ENCODE assay signal across 12 cellular contexts in genomic region chr2:44579837-44580230, GRCh38.
DNase-seq lines count a peak whose midpoint lies in the region; ATAC-seq and TF ChIP-seq lines count a peak whose summit lies in the region.
"Had no signal": no experiment of that assay in that cellular context is flagged by ENCODE, and none has a peak within 500 bp of the region (broad histone marks: within the 10 kb centered on the region; RNA-seq: fewer than 3 reads in every experiment).

No MANE protein-coding gene starts in this region.

- H3K4me3 ChIP-seq in breast epithelium (no peak overlapping the region), RWPE2 (ENCODE audit: severe bottlenecking) (no peak overlapping the region), Peyer's patch (no peak overlapping the region)

- H3K9me3 Mint-ChIP-seq in MCF 10A (ENCODE audit: unreplicated experiment): no peaks in the 10 kb centered on the region
- no peaks in the 10 kb centered on the region for H3K9me3 Mint-ChIP-seq in stimulated activated naive CD8-positive, alpha-beta T cell treated with anti-CD3 and anti-CD28 coated beads, Interleukin-15, amount 100 ng/mL, for 72 hours
- H3K9me3 Mint-ChIP-seq: CD4-positive, alpha-beta T cell had no signal

- H3K4me1 Mint-ChIP-seq in MCF 10A (ENCODE audit: insufficient read depth, unreplicated experiment): peaks cover 46% of the 10 kb centered on the region
- peaks cover 53% of the 10 kb centered on the region for H3K4me1 Mint-ChIP-seq in stimulated activated naive CD8-positive, alpha-beta T cell treated with anti-CD3 and anti-CD28 coated beads, Interleukin-15, amount 100 ng/mL, for 72 hours

- ATAC-seq in RWPE2 (ENCODE audit: low read depth) (no peak), GM18511 (IDR thresholded peaks at IDR 0.05; ENCODE audit: unreplicated experiment) (no peak)
- ATAC-seq in stimulated activated naive CD8-positive, alpha-beta T cell treated with anti-CD3 and anti-CD28 coated beads, Interleukin-15, amount 100 ng/mL, for 72 hours: no peak

- no peaks in the 10 kb centered on the region for H3K4me1 ChIP-seq in breast epithelium
- peaks cover 35% of the 10 kb centered on the region for H3K4me1 ChIP-seq in RWPE2 (ENCODE audit: insufficient read depth, poor library complexity, severe bottlenecking)
- no peaks in the 10 kb centered on the region for H3K4me1 ChIP-seq in Peyer's patch

- H3K27ac ChIP-seq in breast epithelium (no peak overlapping the region), RWPE2 (ENCODE audit: poor library complexity, severe bottlenecking) (peak overlapping the region; percentile 87), Peyer's patch (no peak overlapping the region)

- DNase-seq in MCF 10A (ENCODE audit: unreplicated experiment): no peak
- DNase-seq in breast epithelium (ENCODE audit: low spot score in 2 of 2): no peak
- no peak for DNase-seq in RWPE2 (ENCODE audit: low spot score)
- DNase-seq in head of caudate nucleus: peak in 25 of 42 donors; percentile 2 to 57 (median 33)
- DNase-seq in stimulated activated naive CD8-positive, alpha-beta T cell treated with anti-CD3 and anti-CD28 coated beads, Interleukin-15, amount 100 ng/mL, for 72 hours: no peak
- DNase-seq in stimulated activated naive CD4-positive, alpha-beta T cell treated with Interleukin-2 at 50 U/mL for 16 hours (lab: John Stamatoyannopoulos, UW): no peak
- no peak for DNase-seq in Peyer's patch
- DNase-seq: AML-193; CD4-positive, alpha-beta T cell; DMS79; Right ventricle myocardium superior had no signal

- H3K9me3 ChIP-seq in breast epithelium (no peaks in the 10 kb centered on the region), RWPE2 (ENCODE audit: severe bottlenecking) (no peaks in the 10 kb centered on the region), Peyer's patch (no peaks in the 10 kb centered on the region)

- intact Hi-C loops in MCF 10A (cut with micrococcal nuclease) (loop anchor here (2.0 kb wide), 1 partner anchor 51 kb away; no protein-coding TSS in a partner anchor), breast epithelium (cut with DNase I; ENCODE audit: low total_unique reads) (no loop called here), head of caudate nucleus (cut with DNase I) (no loop called here)

- H3K36me3 ChIP-seq in breast epithelium (no peaks in the 10 kb centered on the region), RWPE2 (ENCODE audit: low read depth) (no peaks in the 10 kb centered on the region), Peyer's patch (no peaks in the 10 kb centered on the region)

- POLR2A ChIA-PET in MCF 10A (lab: Yijun Ruan, JAX): interaction anchor here (1.1 to 2.5 kb wide), 6 partner anchors 9 to 30 kb away, joined by 3 to 15 read pairs (median 8); no protein-coding TSS in a partner anchor

- H3K27ac Mint-ChIP-seq in MCF 10A (ENCODE audit: low read depth, unreplicated experiment): no peak overlapping the region
- H3K27ac Mint-ChIP-seq in stimulated activated naive CD8-positive, alpha-beta T cell treated with anti-CD3 and anti-CD28 coated beads, Interleukin-15, amount 100 ng/mL, for 72 hours: no peak overlapping the region
- H3K27ac Mint-ChIP-seq: CD4-positive, alpha-beta T cell had no signal

- CTCF ChIA-PET in MCF 10A (lab: Yijun Ruan, JAX): interaction anchor here (0.6 to 1.5 kb wide), 7 partner anchors 100 to 491 kb away, joined by 3 to 12 read pairs (median 3); no protein-coding TSS in a partner anchor

- no peaks in the 10 kb centered on the region for H3K36me3 Mint-ChIP-seq in MCF 10A (ENCODE audit: insufficient read depth, unreplicated experiment)

- H3K27me3 Mint-ChIP-seq in MCF 10A (ENCODE audit: insufficient read depth, unreplicated experiment): no peaks in the 10 kb centered on the region
- no peaks in the 10 kb centered on the region for H3K27me3 Mint-ChIP-seq in stimulated activated naive CD8-positive, alpha-beta T cell treated with anti-CD3 and anti-CD28 coated beads, Interleukin-15, amount 100 ng/mL, for 72 hours
- H3K27me3 Mint-ChIP-seq: CD4-positive, alpha-beta T cell had no signal

- BruUV-seq in MCF 10A (replicated peaks; lab: Mats Ljungman, UMichigan): no TSS peak

- no peak for TF ChIP-seq CTCF in MCF 10A (IDR thresholded peaks at IDR 0.05; ENCODE audit: unreplicated experiment)
- TF ChIP-seq CTCF in breast epithelium (IDR thresholded peaks at IDR 0.05): no peak
- TF ChIP-seq CTCF in RWPE2 (IDR thresholded peaks at IDR 0.05; ENCODE audit: poor library complexity, severe bottlenecking): no peak
- TF ChIP-seq CTCF in Peyer's patch (IDR thresholded peaks at IDR 0.05): no peak

- H3K27me3 ChIP-seq in breast epithelium (no peaks in the 10 kb centered on the region), RWPE2 (ENCODE audit: insufficient read depth, poor library complexity, severe bottlenecking) (no peaks in the 10 kb centered on the region), Peyer's patch (no peaks in the 10 kb centered on the region)

- peak overlapping the region; percentile 63 for H3K4me3 Mint-ChIP-seq in MCF 10A (ENCODE audit: unreplicated experiment)
- H3K4me3 Mint-ChIP-seq in stimulated activated naive CD8-positive, alpha-beta T cell treated with anti-CD3 and anti-CD28 coated beads, Interleukin-15, amount 100 ng/mL, for 72 hours: peak overlapping the region; percentile 74 to 78
- H3K4me3 Mint-ChIP-seq: CD4-positive, alpha-beta T cell had no signal

- TF ChIP-seq POLR2A in breast epithelium (IDR thresholded peaks at IDR 0.05) (no peak), Peyer's patch (IDR thresholded peaks at IDR 0.05) (no peak)

Comparison
In these comparisons a context has a peak if more than half of its experiments do, and no peak if none do; other contexts are left out.
1. DNase-seq: peak in head of caudate nucleus (25 of 42); none in MCF 10A (single experiment), breast epithelium (0 of 2), RWPE2 (single experiment), stimulated activated naive CD8-positive, alpha-beta T cell treated with anti-CD3 and anti-CD28 coated beads, Interleukin-15, amount 100 ng/mL, for 72 hours (0 of 2), stimulated activated naive CD4-positive, alpha-beta T cell treated with Interleukin-2 at 50 U/mL for 16 hours (single experiment) and Peyer's patch (0 of 3).